ENCODE assay signal across 8 cellular contexts in the genomic region with DNA sequence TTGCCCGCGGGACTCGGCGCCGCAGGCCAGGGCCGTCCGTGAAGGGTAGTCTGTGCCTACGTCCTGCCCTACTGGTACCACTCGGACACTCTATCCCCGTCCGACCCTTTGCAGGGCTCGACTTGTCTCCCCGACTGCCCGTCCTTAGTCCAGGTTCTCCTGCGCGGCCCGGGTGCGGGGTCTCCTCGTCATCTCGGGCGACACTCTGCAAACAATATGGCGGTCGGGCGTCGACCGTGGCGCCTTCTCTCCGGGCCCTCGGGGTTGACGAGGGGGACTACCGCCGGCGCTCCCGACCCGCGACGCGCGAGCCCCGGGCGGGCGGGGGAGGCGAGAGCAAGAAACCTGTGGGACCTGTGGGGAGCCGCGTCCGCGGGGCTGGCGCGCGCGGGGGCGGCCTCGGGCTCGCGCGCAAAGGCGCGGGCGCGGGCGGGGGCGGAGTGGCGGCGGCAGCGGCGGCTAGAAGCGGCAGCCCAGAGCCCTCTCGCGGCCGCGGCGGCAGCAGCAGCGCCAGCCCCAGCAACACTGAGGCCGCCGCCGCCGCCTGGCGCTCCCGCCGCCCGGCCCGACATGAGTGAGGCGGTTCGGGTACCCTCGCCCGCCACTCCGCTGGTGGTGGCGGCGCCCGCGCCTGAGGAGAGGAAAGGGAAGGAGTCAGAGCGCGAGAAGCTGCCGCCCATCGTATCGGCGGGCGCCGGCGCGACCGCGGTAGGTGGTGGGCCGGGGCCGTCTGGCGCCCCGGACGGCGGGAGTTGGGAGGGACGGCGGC. TPM values are rescaled to one million over a fixed set of nuclear protein-coding genes. Genes with fewer than 3 reads are reported as not detected.
A peak's percentile ranks its signal among the peaks of the same experiment; 100 is the strongest.
DNase-seq lines count a peak whose midpoint lies in the region; ATAC-seq and TF ChIP-seq lines count a peak whose summit lies in the region.

HECTD2 (plus strand) TSS at position 476 of the 769 bp plus-strand sequence; CDS start at position 571, 95 bp downstream.

- peak within 1 kb of the TSS; percentile 63 to 99 (median 89) for H3K4me3 ChIP-seq in dorsolateral prefrontal cortex
- peak within 1 kb of the TSS; percentile 92 for H3K4me3 ChIP-seq in lung

- intact Hi-C loops in dorsolateral prefrontal cortex (cut with DNase I): loop anchor here (2.0 to 10.0 kb wide), 4 partner anchors 69 to 535 kb away; partner anchors contain the start of genes PPP1R3C (in 1 of the 2) and RPP30 (in 1 of the 2)

- H3K27ac ChIP-seq in dorsolateral prefrontal cortex (peak within 1 kb of the TSS; percentile 92 to 100 (median 99)), lung (ENCODE audit: low read depth in 1 of 2, low read length in 1 of 2) (peak within 1 kb of the TSS; percentile 99 to 100)

- DNase-seq in AG08396 (ENCODE audit: low spot score) (peak; percentile 89), NCI-H226 (peak; percentile 73), dorsolateral prefrontal cortex (peak; percentile 40 to 88 (median 75)), lung (ENCODE audit: low spot score) (peak; percentile 76)
- peak; percentile 75 to 81 for DNase-seq in activated CD4-positive, alpha-beta T cell treated with anti-CD3 and anti-CD28 coated beads, Interleukin-2, amount 50 U/mL, for 4 hours
- DNase-seq in stimulated activated CD4-positive, alpha-beta T cell treated with anti-CD3 and anti-CD28 coated beads, TNF-alpha, amount 100 ng/mL, for 24 hours (ENCODE audit: low read depth in 3 of 3): peak; percentile 61 to 76 (median 65)

- TF ChIP-seq CTCF in dorsolateral prefrontal cortex (IDR thresholded peaks at IDR 0.05 in 54 of 56, conservative IDR thresholded peaks at IDR 0.05 in 2 of 56; ENCODE audit: low read depth in 1 of 56, partially characterized antibody in 56 of 56) (peak in 48 of 56 donors; percentile 2 to 65 (median 41)), lung (IDR thresholded peaks at IDR 0.05; ENCODE audit: control extremely low read depth, extremely low read depth) (peak; percentile 32)

- WGBS in lung, 2 donors: 0% methylated on average over 71 to 111 of the region's 111 CpGs

- H3K9me3 ChIP-seq in lung (ENCODE audit: control insufficient read depth in 2 of 2, insufficient read depth in 1 of 2, low read length in 1 of 2): no peaks in the 10 kb centered on the region

- no peaks in the 10 kb centered on the region for H3K27me3 ChIP-seq in dorsolateral prefrontal cortex
- no peaks in the 10 kb centered on the region for H3K27me3 ChIP-seq in lung (ENCODE audit: control insufficient read depth, insufficient read depth)

- H3K4me1 ChIP-seq in lung (ENCODE audit: control insufficient read depth in 2 of 2, insufficient read depth in 2 of 2, low read length in 2 of 2): peaks cover 1 to 7% of the 10 kb centered on the region in 2 donors

- no peaks in the 10 kb centered on the region for H3K36me3 ChIP-seq in lung (ENCODE audit: control insufficient read depth in 2 of 2, insufficient read depth in 2 of 2, low read length in 2 of 2)

- ATAC-seq in GM18519 (IDR thresholded peaks at IDR 0.05; ENCODE audit: low FRiP score, unreplicated experiment): peak; percentile 84
- ATAC-seq in HG03045 (IDR thresholded peaks at IDR 0.05; ENCODE audit: unreplicated experiment): peak; percentile 93
- ATAC-seq in lung (ENCODE audit: insufficient read depth, low FRiP score): peak; percentile 88

RNA-seq across cellular contexts. Expression of gene HECTD2, which starts in this region (rescaled TPM):
- total RNA-seq in dorsolateral prefrontal cortex: 10 to 100 TPM; 13.3 to 40.3 (median 26.3) TPM
- 10 to 100 TPM in 1 of 2 donors, 1 to 10 TPM in 1; 7.3 to 50.8 TPM for total RNA-seq in lung
- 1 to 10 TPM; 3.1 to 7.0 TPM for polyA plus RNA-seq in lung

Comparison
In these comparisons a context has a peak if more than half of its experiments do, and no peak if none do; other contexts are left out.
1. Peak in every context shown above with its lines: DNase-seq, ATAC-seq, H3K4me3 ChIP-seq and H3K27ac ChIP-seq.